14 cellular contexts compared by ENCODE assay signal in the genomic region with DNA sequence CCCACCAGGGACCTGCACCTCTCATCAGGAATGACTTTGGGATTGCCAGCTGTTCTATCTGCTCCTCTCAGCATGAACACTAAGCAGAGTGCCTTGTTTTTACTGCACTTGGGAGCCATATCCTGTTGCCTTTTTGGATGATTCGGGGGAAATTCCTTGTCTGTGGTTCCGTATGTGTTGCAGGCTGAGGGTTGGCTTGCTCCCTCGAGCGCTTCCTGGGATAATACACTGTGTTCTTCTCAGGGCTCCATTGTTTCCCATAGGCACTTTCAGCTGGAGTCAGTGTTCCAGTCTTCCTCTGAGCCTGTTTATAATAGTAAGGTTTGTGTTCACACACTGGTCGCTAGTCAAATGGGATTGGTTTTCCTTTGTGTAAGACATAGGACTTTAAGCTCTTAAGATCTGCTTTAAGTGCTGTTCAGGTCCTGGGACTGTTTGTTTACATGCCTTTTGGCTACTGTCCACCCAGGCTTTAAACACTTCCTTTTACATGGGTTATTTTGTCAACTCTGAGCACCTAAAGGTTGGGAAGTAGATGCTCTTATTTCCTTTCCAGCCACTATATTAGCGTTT. TPM values are rescaled to one million over a fixed set of nuclear protein-coding genes. Genes with fewer than 3 reads are reported as not detected.
A peak's percentile ranks its signal among the peaks of the same experiment; 100 is the strongest.
DNase-seq lines count a peak whose midpoint lies in the region; ATAC-seq and TF ChIP-seq lines count a peak whose summit lies in the region.
"Had no signal": no experiment of that assay in that cellular context is flagged by ENCODE, and none has a peak within 500 bp of the region (broad histone marks: within the 10 kb centered on the region; RNA-seq: fewer than 3 reads in every experiment).

No MANE protein-coding gene starts in this region.

- WGBS in IMR-90 (ENCODE audit: extremely low coverage in 2 of 2, insufficient read length in 1 of 2), 2 experiments: no CpG with 5 or more reads among the region's 6 CpGs
- 38 to 45% methylated on average over 5 to 6 of the region's 6 CpGs for WGBS in esophagus squamous epithelium, 2 donors

- no peak overlapping the region for H2AK9ac ChIP-seq in IMR-90 (replicated peaks; ENCODE audit: low read depth, low read length, poor library complexity)

- peak; percentile 10; the same call in 1 of the 2 replicates for ATAC-seq in IMR-90 (ENCODE audit: low read depth)
- ATAC-seq: stimulated activated naive B cell treated with anti-CD40 and anti-IgM and Interleukin-4, amounts not matched to agents 10 μg/mL and 1 μg/mL and 100 μg/mL, for 72 hours had no signal

- DNase-seq in AG10803 (ENCODE audit: low read depth) (peak; percentile 44), IMR-90 (peak; percentile 38), esophagus squamous epithelium (lab: John Stamatoyannopoulos, UW) (no peak), GM19240 (ENCODE audit: insufficient read length, low spot score) (no peak), NCI-H510A (lab: John Stamatoyannopoulos, UW) (no peak)
- DNase-seq in activated CD4-positive, alpha-beta memory T cell treated with anti-CD3 and anti-CD28 coated beads, Interleukin-2, amount 10 ng/mL, durations not matched to agents 7 days and 5 days: no peak
- DNase-seq in activated CD4-positive, alpha-beta memory T cell treated with anti-CD3 and anti-CD28 coated beads for 36 hours: no peak
- DNase-seq: activated CD4-positive, alpha-beta T cell treated with anti-CD3 and anti-CD28 coated beads, Interleukin-2, amount 10 ng/mL, durations not matched to agents 7 days and 5 days; cerebellar nuclear complex; GOT3; Karpas-422; stimulated activated naive B cell treated with anti-CD40 and anti-IgM and Interleukin-4, amounts not matched to agents 10 μg/mL and 1 μg/mL and 100 μg/mL, for 72 hours had no signal

- H3K27me3 Mint-ChIP-seq in activated CD4-positive, alpha-beta memory T cell treated with anti-CD3 and anti-CD28 coated beads, Interleukin-2, amount 10 ng/mL, durations not matched to agents 7 days and 5 days: peaks cover 23% of the 10 kb centered on the region
- H3K27me3 Mint-ChIP-seq in activated CD4-positive, alpha-beta memory T cell treated with anti-CD3 and anti-CD28 coated beads for 36 hours: no peaks in the 10 kb centered on the region

- no peaks in the 10 kb centered on the region for H3K9me3 Mint-ChIP-seq in activated CD4-positive, alpha-beta memory T cell treated with anti-CD3 and anti-CD28 coated beads, Interleukin-2, amount 10 ng/mL, durations not matched to agents 7 days and 5 days
- H3K9me3 Mint-ChIP-seq in activated CD4-positive, alpha-beta memory T cell treated with anti-CD3 and anti-CD28 coated beads for 36 hours: no peaks in the 10 kb centered on the region
- H3K9me3 Mint-ChIP-seq: activated CD4-positive, alpha-beta T cell treated with anti-CD3 and anti-CD28 coated beads, Interleukin-2, amount 10 ng/mL, durations not matched to agents 7 days and 5 days; stimulated activated naive B cell treated with anti-CD40 and anti-IgM and Interleukin-4, amounts not matched to agents 10 μg/mL and 1 μg/mL and 100 μg/mL, for 72 hours had no signal

- no peak overlapping the region for H3K56ac ChIP-seq in IMR-90 (ENCODE audit: extremely low read depth, insufficient read depth, low read length)

- H3K4me3 Mint-ChIP-seq in activated CD4-positive, alpha-beta memory T cell treated with anti-CD3 and anti-CD28 coated beads, Interleukin-2, amount 10 ng/mL, durations not matched to agents 7 days and 5 days: no peak overlapping the region
- H3K4me3 Mint-ChIP-seq in activated CD4-positive, alpha-beta memory T cell treated with anti-CD3 and anti-CD28 coated beads for 36 hours: no peak overlapping the region
- H3K4me3 Mint-ChIP-seq: activated CD4-positive, alpha-beta T cell treated with anti-CD3 and anti-CD28 coated beads, Interleukin-2, amount 10 ng/mL, durations not matched to agents 7 days and 5 days; B cell; stimulated activated naive B cell treated with anti-CD40 and anti-IgM and Interleukin-4, amounts not matched to agents 10 μg/mL and 1 μg/mL and 100 μg/mL, for 72 hours had no signal

- H3K9ac ChIP-seq in IMR-90 (ENCODE audit: low read depth, low read length): no peak overlapping the region

- no peaks in the 10 kb centered on the region; the same call in 1 of the 2 replicates for H3K36me3 ChIP-seq in IMR-90 (ENCODE audit: control insufficient read depth, insufficient read depth, low read length)
- H3K36me3 ChIP-seq in esophagus squamous epithelium: peaks cover 0 to 11% (median 0%) of the 10 kb centered on the region in 3 donors
- H3K36me3 ChIP-seq in muscle layer of duodenum (ENCODE audit: control insufficient read depth in 1 of 2, insufficient read depth in 2 of 2, low read length in 2 of 2): no peaks in the 10 kb centered on the region

- no peak overlapping the region for H3K4ac ChIP-seq in IMR-90 (ENCODE audit: low read depth, low read length)

- peaks cover under 1% of the 10 kb centered on the region; the same call in 1 of the 2 replicates for H3K27me3 ChIP-seq in IMR-90 (ENCODE audit: control insufficient read depth, insufficient read depth, low read length)
- no peaks in the 10 kb centered on the region for H3K27me3 ChIP-seq in esophagus squamous epithelium
- H3K27me3 ChIP-seq in muscle layer of duodenum (ENCODE audit: low read depth, low read length): no peaks in the 10 kb centered on the region

- no peaks in the 10 kb centered on the region for H3K4me1 Mint-ChIP-seq in activated CD4-positive, alpha-beta memory T cell treated with anti-CD3 and anti-CD28 coated beads, Interleukin-2, amount 10 ng/mL, durations not matched to agents 7 days and 5 days
- H3K4me1 Mint-ChIP-seq in activated CD4-positive, alpha-beta memory T cell treated with anti-CD3 and anti-CD28 coated beads for 36 hours (ENCODE audit: low read depth): peaks cover 3% of the 10 kb centered on the region
- H3K4me1 Mint-ChIP-seq: activated CD4-positive, alpha-beta T cell treated with anti-CD3 and anti-CD28 coated beads, Interleukin-2, amount 10 ng/mL, durations not matched to agents 7 days and 5 days; B cell; stimulated activated naive B cell treated with anti-CD40 and anti-IgM and Interleukin-4, amounts not matched to agents 10 μg/mL and 1 μg/mL and 100 μg/mL, for 72 hours had no signal

- H3K18ac ChIP-seq in IMR-90 (ENCODE audit: low read depth, low read length): peak overlapping the region; percentile 9; the same call in 1 of the 2 replicates

- 0 out of 2 replicates have a peak overlapping the region, but pooled peaks have one; percentile 10 for H3K4me2 ChIP-seq in IMR-90 (ENCODE audit: low read depth, low read length)

- H3K36me3 Mint-ChIP-seq in activated CD4-positive, alpha-beta memory T cell treated with anti-CD3 and anti-CD28 coated beads, Interleukin-2, amount 10 ng/mL, durations not matched to agents 7 days and 5 days (ENCODE audit: low read depth): no peaks in the 10 kb centered on the region
- H3K36me3 Mint-ChIP-seq in activated CD4-positive, alpha-beta memory T cell treated with anti-CD3 and anti-CD28 coated beads for 36 hours: no peaks in the 10 kb centered on the region
- H3K36me3 Mint-ChIP-seq: stimulated activated naive B cell treated with anti-CD40 and anti-IgM and Interleukin-4, amounts not matched to agents 10 μg/mL and 1 μg/mL and 100 μg/mL, for 72 hours had no signal

- no peak overlapping the region for H4K91ac ChIP-seq in IMR-90 (ENCODE audit: insufficient read depth, low read depth, low read length)

- H2AFZ ChIP-seq in IMR-90 (replicated peaks; ENCODE audit: low read length, poor library complexity): no peak overlapping the region

- H3K23ac ChIP-seq in IMR-90 (ENCODE audit: low read depth, low read length): no peak overlapping the region

- in situ Hi-C loops in IMR-90 (cut with MboI; ENCODE audit: low sequenced_read_pairs): no loop called here

- H3K9me3 ChIP-seq in IMR-90 (ENCODE audit: control insufficient read depth, insufficient read depth, low read length) (no peaks in the 10 kb centered on the region), esophagus squamous epithelium (no peaks in the 10 kb centered on the region), muscle layer of duodenum (ENCODE audit: control insufficient read depth in 1 of 2, low read length in 2 of 2) (no peaks in the 10 kb centered on the region)

- H3K4me1 ChIP-seq in IMR-90 (ENCODE audit: control insufficient read depth, insufficient read depth, low read length) (peaks cover 12% of the 10 kb centered on the region), esophagus squamous epithelium (peaks cover 0 to 67% (median 28%) of the 10 kb centered on the region in 3 donors), muscle layer of duodenum (ENCODE audit: control insufficient read depth in 1 of 2, insufficient read depth in 2 of 2, low read length in 2 of 2) (peaks cover 0 to 58% of the 10 kb centered on the region in 2 donors)

- TF ChIP-seq CTCF in AG10803 (conservative IDR thresholded peaks at IDR 0.05; ENCODE audit: low read length): no peak
- TF ChIP-seq CTCF in IMR-90 (conservative IDR thresholded peaks at IDR 0.05; ENCODE audit: low read depth, low read length): no peak
- TF ChIP-seq CTCF in esophagus squamous epithelium (IDR thresholded peaks at IDR 0.05): no peak

- H2BK5ac ChIP-seq in IMR-90 (ENCODE audit: low read depth, low read length, poor library complexity, severe bottlenecking): no peak overlapping the region

- TF ChIP-seq RAD21 in IMR-90 (IDR thresholded peaks at IDR 0.05; ENCODE audit: low read length): no peak

- no peak overlapping the region for H3K27ac Mint-ChIP-seq in activated CD4-positive, alpha-beta memory T cell treated with anti-CD3 and anti-CD28 coated beads, Interleukin-2, amount 10 ng/mL, durations not matched to agents 7 days and 5 days
- H3K27ac Mint-ChIP-seq in activated CD4-positive, alpha-beta memory T cell treated with anti-CD3 and anti-CD28 coated beads for 36 hours: no peak overlapping the region
- H3K27ac Mint-ChIP-seq: activated CD4-positive, alpha-beta T cell treated with anti-CD3 and anti-CD28 coated beads, Interleukin-2, amount 10 ng/mL, durations not matched to agents 7 days and 5 days; B cell; stimulated activated naive B cell treated with anti-CD40 and anti-IgM and Interleukin-4, amounts not matched to agents 10 μg/mL and 1 μg/mL and 100 μg/mL, for 72 hours had no signal

- CTCF ChIA-PET in IMR-90 (lab: Yijun Ruan, JAX): no interaction called here
- CTCF ChIA-PET in activated CD4-positive, alpha-beta memory T cell treated with anti-CD3 and anti-CD28 coated beads, Interleukin-2, amount 10 ng/mL, durations not matched to agents 7 days and 5 days (lab: Charles Lee): no interaction called here
- CTCF ChIA-PET in activated CD4-positive, alpha-beta memory T cell treated with anti-CD3 and anti-CD28 coated beads for 36 hours (lab: Charles Lee): interaction anchor here (0.9 kb wide), 1 partner anchor 90 kb away, joined by 3 read pairs; no protein-coding TSS in a partner anchor

- H3K4me3 ChIP-seq in AG10803 (ENCODE audit: low read length) (no peak overlapping the region), IMR-90 (ENCODE audit: insufficient read depth, low read depth, low read length) (no peak overlapping the region), esophagus squamous epithelium (no peak overlapping the region), muscle layer of duodenum (ENCODE audit: low read depth in 1 of 2, low read length in 2 of 2) (no peak overlapping the region)

- no peaks in the 10 kb centered on the region for H3K79me1 ChIP-seq in IMR-90 (ENCODE audit: low read depth in 1 of 2, low read length in 2 of 2)

- H2BK120ac ChIP-seq in IMR-90 (ENCODE audit: low read depth, low read length): no peak overlapping the region

- intact Hi-C loops in IMR-90 (cut with micrococcal nuclease): no loop called here
- intact Hi-C loops in esophagus squamous epithelium (cut with DNase I): no loop called here
- intact Hi-C loops in activated CD4-positive, alpha-beta memory T cell treated with anti-CD3 and anti-CD28 coated beads for 36 hours (cut with micrococcal nuclease): no loop called here

- H3K27ac ChIP-seq in IMR-90 (ENCODE audit: insufficient read depth, low read length) (no peak overlapping the region), esophagus squamous epithelium (peak overlapping the region; percentile 20 to 72 (median 62)), muscle layer of duodenum (ENCODE audit: low read length) (peak overlapping the region; percentile 28)

- no TSS peak for BruUV-seq in IMR-90 (replicated peaks; lab: Mats Ljungman, UMichigan)

- H2BK15ac ChIP-seq in IMR-90 (ENCODE audit: low read depth, low read length): no peak overlapping the region

- dilution Hi-C loops in IMR-90 (cut with HindIII; ENCODE audit: low sequenced_read_pairs, unreplicated experiment): no loop called here

- peak overlapping the region in 1 of 2 experiments; percentile 31; a peak in 1 of 4 replicates for H4K8ac ChIP-seq in IMR-90 (ENCODE audit: low read depth in 2 of 2, low read length in 2 of 2)

- H4K5ac ChIP-seq in IMR-90 (ENCODE audit: low read depth, low read length): no peak overlapping the region

- TF ChIP-seq POLR2A in IMR-90 (IDR thresholded peaks at IDR 0.05; ENCODE audit: low read depth, low read length) (no peak), esophagus squamous epithelium (IDR thresholded peaks at IDR 0.05) (no peak)

- H2BK20ac ChIP-seq in IMR-90 (ENCODE audit: low read depth, low read length): no peak overlapping the region; the same call in 1 of the 2 replicates

- POLR2A ChIA-PET in IMR-90 (lab: Charles Lee; ENCODE audit: unreplicated experiment): interaction anchor here (0.5 kb wide), 1 partner anchor 581 kb away, joined by 4 read pairs; no protein-coding TSS in a partner anchor
- POLR2A ChIA-PET in activated CD4-positive, alpha-beta memory T cell treated with anti-CD3 and anti-CD28 coated beads, Interleukin-2, amount 10 ng/mL, durations not matched to agents 7 days and 5 days (lab: Charles Lee): no interaction called here
- POLR2A ChIA-PET in activated CD4-positive, alpha-beta memory T cell treated with anti-CD3 and anti-CD28 coated beads for 36 hours (lab: Charles Lee): no interaction called here

- no peaks in the 10 kb centered on the region for H4K20me1 ChIP-seq in IMR-90 (ENCODE audit: insufficient read depth, low read length)

- no peak overlapping the region for H2AK5ac ChIP-seq in IMR-90 (ENCODE audit: low read depth, low read length)

- H3K9me1 ChIP-seq in IMR-90 (ENCODE audit: insufficient read depth, low read length): peaks cover 9% of the 10 kb centered on the region

- 0 out of 2 replicates have a peak overlapping the region, but pooled peaks have one; percentile 7 for H3K14ac ChIP-seq in IMR-90 (replicated peaks; ENCODE audit: low read depth, low read length)

RNA-seq across cellular contexts. Expression of a gene that starts 23.4 kb away (rescaled TPM):
- total RNA-seq in IMR-90 (2012; rRNA removed): 5.3 and 6.8 TPM in 2 replicates
- 13.6 and 15.2 TPM in 2 replicates for polyA plus RNA-seq in IMR-90 (2012; rRNA removed)
- 7.2 and 13.2 TPM in 2 replicates for polyA plus RNA-seq in IMR-90 (2012; cell fraction: cytosol; rRNA removed)
- 15.6 and 22.1 TPM in 2 replicates for polyA plus RNA-seq in IMR-90 (2012; cell fraction: nucleus; rRNA removed; ENCODE audit: low replicate concordance)
- total RNA-seq in esophagus squamous epithelium: 10 to 100 TPM; 13.7 to 75.7 (median 24.1) TPM
- not detected for total RNA-seq in activated CD4-positive, alpha-beta memory T cell treated with anti-CD3 and anti-CD28 coated beads, Interleukin-2, amount 10 ng/mL, durations not matched to agents 7 days and 5 days
- total RNA-seq in activated CD4-positive, alpha-beta memory T cell treated with anti-CD3 and anti-CD28 coated beads for 36 hours: not detected
- total RNA-seq: activated CD4-positive, alpha-beta T cell treated with anti-CD3 and anti-CD28 coated beads, Interleukin-2, amount 10 ng/mL, durations not matched to agents 7 days and 5 days had no signal

Comparison
In these comparisons a context has a peak if more than half of its experiments do, and no peak if none do; other contexts are left out.
1. DNase-seq: peak in AG10803 (single experiment) and IMR-90 (single experiment); none in esophagus squamous epithelium (single experiment), GM19240 (single experiment), activated CD4-positive, alpha-beta memory T cell treated with anti-CD3 and anti-CD28 coated beads, Interleukin-2, amount 10 ng/mL, durations not matched to agents 7 days and 5 days (single experiment), NCI-H510A (single experiment) and activated CD4-positive, alpha-beta memory T cell treated with anti-CD3 and anti-CD28 coated beads for 36 hours (single experiment).